ENCODE assay signal across 20 cellular contexts in genomic region chr3:152229692-152230091, GRCh38. TPM values are rescaled to one million over a fixed set of nuclear protein-coding genes. Genes with fewer than 3 reads are reported as not detected.
A peak's percentile ranks its signal among the peaks of the same experiment; 100 is the strongest.
DNase-seq lines count a peak whose midpoint lies in the region; ATAC-seq, FAIRE-seq and TF ChIP-seq lines count a peak whose summit lies in the region.
"Had no signal": no experiment of that assay in that cellular context is flagged by ENCODE, and none has a peak within 500 bp of the region (broad histone marks: within the 10 kb centered on the region; RNA-seq: fewer than 3 reads in every experiment).

No MANE protein-coding gene starts in this region.

- no peak overlapping the region for H3K4me2 ChIP-seq in HepG2 (ENCODE audit: low read depth, low read length)

- no peaks in the 10 kb centered on the region for H3K9me3 ChIP-seq in HepG2 (ENCODE audit: low read length)
- H3K9me3 ChIP-seq: BE2C, colonic mucosa, SJSA1 had no signal

- no peak for DNase-seq in WTC11 (ENCODE audit: low spot score)
- DNase-seq in erythroblast (lab: John Stamatoyannopoulos, UW) = peak; percentile 5 to 31
- DNase-seq in HepG2 (ENCODE audit: low spot score) = peak; percentile 18
- peak; percentile 36 for DNase-seq in renal cortical epithelial cell (ENCODE audit: low read depth)
- DNase-seq in T-helper 1 cell = no peak
- DNase-seq in dermis blood vessel endothelial cell = no peak
- DNase-seq: activated CD8-positive, alpha-beta T cell treated with anti-CD3 and anti-CD28 coated beads, Interleukin-2, amount 10 ng/mL, durations not matched to agents 7 days and 5 days; activated naive CD4-positive, alpha-beta T cell treated with anti-CD3 and anti-CD28 coated beads, Interleukin-2, amount 50 U/mL, for 16 hours; activated T-cell treated with anti-CD3 and anti-CD28 coated beads, Interleukin-2, amount 50 U/mL, for 4 hours; BE2C; colonic mucosa; EL; GM23248; NCI-H1092 treated with DMSO at 0.1 percent for 48 hours; NCI-H526 treated with DMSO at 0.1 percent for 48 hours had no signal

- H3K4me1 ChIP-seq in HepG2 (ENCODE audit: insufficient read depth, low read length) = no peaks in the 10 kb centered on the region
- H3K4me1 ChIP-seq: BE2C, colonic mucosa had no signal

- H3K4me3 Mint-ChIP-seq in WTC11 = no peak overlapping the region
- H3K4me3 Mint-ChIP-seq: activated CD8-positive, alpha-beta T cell treated with anti-CD3 and anti-CD28 coated beads, Interleukin-2, amount 10 ng/mL, durations not matched to agents 7 days and 5 days; activated T-cell treated with anti-CD3 and anti-CD28 coated beads, Interleukin-2, amount 50 U/mL, for 4 hours; stimulated activated naive CD8-positive, alpha-beta T cell treated with anti-CD3 and anti-CD28 coated beads, Interleukin-15, Interleukin-2, amounts not matched to agents 100 ng/mL and 50 ng/mL, for 24 hours; T-helper 2 cell treated with Interferon-gamma antibody and Interleukin-4, amounts not matched to agents 5 μg/mL and 100 μg/mL, for 36 hours had no signal

- no peak for TF ChIP-seq POLR2A in erythroblast (IDR thresholded peaks at IDR 0.05; ENCODE audit: low read length)
- no peak for TF ChIP-seq POLR2A in HepG2 (IDR thresholded peaks at IDR 0.05; ENCODE audit: insufficient read depth in 1 of 2, low read depth in 2 of 2, low read length in 2 of 2)

- POLR2A ChIA-PET in WTC11 (lab: Charles Lee) = no interaction called here
- POLR2A ChIA-PET in HepG2 (lab: Yijun Ruan, JAX) = no interaction called here

- no peaks in the 10 kb centered on the region for H3K27me3 ChIP-seq in HepG2 (ENCODE audit: control insufficient read depth in 1 of 2, insufficient read depth in 2 of 2, low read length in 2 of 2)
- H3K27me3 ChIP-seq: BE2C, colonic mucosa, SJSA1 had no signal

- ATAC-seq in WTC11 (peak; percentile 30; the same call in 1 of the 2 replicates), HepG2 (peak; percentile 60; the same call in 2 of the 3 replicates), GM19397 (IDR thresholded peaks at IDR 0.05; ENCODE audit: unreplicated experiment) (no peak)
- ATAC-seq in activated CD4-positive, CD25-positive, alpha-beta regulatory T cell treated with anti-CD3 and anti-CD28 coated beads, Interleukin-2, amount 50 U/mL, for 24 hours = no peak
- ATAC-seq: activated CD8-positive, alpha-beta T cell treated with anti-CD3 and anti-CD28 coated beads, Interleukin-2, amount 10 ng/mL, durations not matched to agents 7 days and 5 days; activated T-cell treated with anti-CD3 and anti-CD28 coated beads, Interleukin-2, amount 50 U/mL, for 4 hours had no signal

- H3K27ac Mint-ChIP-seq in WTC11 = no peak overlapping the region
- H3K27ac Mint-ChIP-seq: activated CD8-positive, alpha-beta T cell treated with anti-CD3 and anti-CD28 coated beads, Interleukin-2, amount 10 ng/mL, durations not matched to agents 7 days and 5 days; T-helper 2 cell treated with Interferon-gamma antibody and Interleukin-4, amounts not matched to agents 5 μg/mL and 100 μg/mL, for 36 hours had no signal

- CTCF ChIA-PET in WTC11 (lab: Charles Lee) (no interaction called here), HepG2 (lab: Yijun Ruan, JAX; ENCODE audit: low intra/inter-chr PET ratio, low total read pairs) (interaction anchor here (1.6 kb wide), 1 partner anchor 214 kb away, joined by 6 read pairs; no protein-coding TSS in a partner anchor)

- H3K27me3 Mint-ChIP-seq in WTC11 (ENCODE audit: low read depth) = no peaks in the 10 kb centered on the region
- H3K27me3 Mint-ChIP-seq: stimulated activated naive CD8-positive, alpha-beta T cell treated with anti-CD3 and anti-CD28 coated beads, Interleukin-15, Interleukin-2, amounts not matched to agents 100 ng/mL and 50 ng/mL, for 24 hours had no signal

- H2AFZ ChIP-seq in HepG2 (ENCODE audit: low read length) = no peak overlapping the region
- H2AFZ ChIP-seq: GM23248 had no signal

- no peaks in the 10 kb centered on the region for H3K79me2 ChIP-seq in HepG2 (ENCODE audit: insufficient read depth, low read length)

- WGBS in HepG2 (ENCODE audit: low lambda C conversion rate) = 33% methylated on average over 1 of the region's 1 CpG

- no peak for TF ChIP-seq RAD21 in HepG2 (CRISPR knock-in tag; IDR thresholded peaks at IDR 0.05)

- intact Hi-C loops in HepG2 (cut with micrococcal nuclease; ENCODE audit: unreplicated experiment) = loop anchor here (1.0 kb wide), 1 partner anchor 215 kb away; no protein-coding TSS in a partner anchor

- TF ChIP-seq EP300 in HepG2 (IDR thresholded peaks at IDR 0.05; ENCODE audit: low read depth in 2 of 2, low read length in 2 of 2) (no peak), HepG2 (CRISPR knock-in tag; IDR thresholded peaks at IDR 0.05; ENCODE audit: borderline replicate concordance) (no peak)

- in situ Hi-C loops in HepG2 (cut with HindIII; ENCODE audit: extremely low pct_ligation_motif_present, low pct_unique_long_range_greater_than_20kb) = no loop called here

- no peaks in the 10 kb centered on the region for H3K9me3 Mint-ChIP-seq in WTC11
- H3K9me3 Mint-ChIP-seq: activated T-cell treated with anti-CD3 and anti-CD28 coated beads, Interleukin-2, amount 50 U/mL, for 4 hours; stimulated activated naive CD8-positive, alpha-beta T cell treated with anti-CD3 and anti-CD28 coated beads, Interleukin-15, Interleukin-2, amounts not matched to agents 100 ng/mL and 50 ng/mL, for 24 hours had no signal

- no peaks in the 10 kb centered on the region for H3K4me1 Mint-ChIP-seq in WTC11

- no TSS peak for BruUV-seq in HepG2 (replicated peaks; lab: Mats Ljungman, UMichigan)

- no peak overlapping the region for H3K9ac ChIP-seq in HepG2 (ENCODE audit: insufficient read depth, low read depth, low read length)
- H3K9ac ChIP-seq: GM23248 had no signal

- H3K4me3 ChIP-seq in HepG2 (replicated peaks in 1 of 3; ENCODE audit: insufficient read depth in 1 of 3, low read depth in 2 of 3, low read length in 3 of 3) = no peak overlapping the region
- H3K4me3 ChIP-seq: colonic mucosa, GM23248, SJSA1 had no signal

- no peaks in the 10 kb centered on the region for H3K36me3 Mint-ChIP-seq in WTC11

- H4K20me1 ChIP-seq in HepG2 (ENCODE audit: insufficient read depth, low read length) = no peaks in the 10 kb centered on the region

- H3K36me3 ChIP-seq in HepG2 (replicated peaks in 1 of 2; ENCODE audit: control insufficient read depth in 1 of 2, insufficient read depth in 2 of 2, low read length in 2 of 2) = no peaks in the 10 kb centered on the region
- H3K36me3 ChIP-seq: BE2C, colonic mucosa, SJSA1 had no signal

- TF ChIP-seq CTCF in WTC11 (IDR thresholded peaks at IDR 0.05) (no peak), HepG2 (CRISPR knock-in tag; IDR thresholded peaks at IDR 0.05) (peak; percentile 51)

- FAIRE-seq in HepG2 (lab: Jason Lieb, UNC) = no peak

- no peak overlapping the region for H3K27ac ChIP-seq in HepG2 (ENCODE audit: extremely low read length, insufficient read depth, low read length)
- H3K27ac ChIP-seq: colonic mucosa, GM23248, SJSA1 had no signal

TF ChIP-seq in WTC11, 78 proteins besides CTCF, POLR2A, EP300 and RAD21 (continues in another document):
- TF ChIP-seq CDX4 (CRISPR knock-in tag; IDR thresholded peaks at IDR 0.05; ENCODE audit: borderline replicate concordance) (no peak), FOXP1 (CRISPR knock-in tag; IDR thresholded peaks at IDR 0.05; ENCODE audit: borderline replicate concordance) (no peak), PRRX2 (CRISPR knock-in tag; IDR thresholded peaks at IDR 0.05) (no peak)

RNA-seq across cellular contexts. Expression of gene MBNL1, which starts 39.0 kb away (rescaled TPM):
- total RNA-seq in WTC11 (2021) (16.0 to 20.4 TPM (median 17.8 TPM) in 3 replicates), HepG2 (2016; rRNA removed; fragmentation: Illumina TruSeq; extraction: Trizol) (55.4 TPM in 2 replicates), renal cortical epithelial cell (76.8 and 110 TPM in 2 replicates), dermis blood vessel endothelial cell (389 and 524 TPM in 2 replicates)
- total RNA-seq in HepG2 (2016; cell fraction: cytosol; rRNA removed; fragmentation: Illumina TruSeq; extraction: Trizol; ENCODE audit: low read depth) = 8.2 and 11.3 TPM in 2 replicates
- total RNA-seq in HepG2 (2016; cell fraction: insoluble cytoplasmic fraction; rRNA removed; fragmentation: Illumina TruSeq; extraction: Trizol) = 50.3 and 56.4 TPM in 2 replicates
- total RNA-seq in HepG2 (2016; cell fraction: membrane; rRNA removed; fragmentation: Illumina TruSeq; extraction: Trizol) = 19.1 and 21.6 TPM in 2 replicates
- total RNA-seq in HepG2 (2016; cell fraction: nucleus; rRNA removed; fragmentation: Illumina TruSeq; extraction: Trizol) = 106 and 117 TPM in 2 replicates
- polyA plus RNA-seq in HepG2 (2011; rRNA removed) = 19.3 and 27.1 TPM in 2 replicates
- 23.1 and 24.2 TPM in 2 replicates for polyA plus RNA-seq in HepG2 (2011; cell fraction: cytosol; rRNA removed)
- 28.6 and 31.4 TPM in 2 replicates for polyA plus RNA-seq in HepG2 (2011; cell fraction: nucleus; rRNA removed)
- polyA plus RNA-seq in HepG2 (2012) = 16.4 and 17.7 TPM in 2 replicates
- polyA plus RNA-seq in HepG2 (2016; cell fraction: cytosol; fragmentation: Illumina TruSeq; extraction: Trizol; ENCODE audit: low read depth) = 1.4 and 1.5 TPM in 2 replicates
- polyA plus RNA-seq in HepG2 (2016; cell fraction: insoluble cytoplasmic fraction; fragmentation: Illumina TruSeq; extraction: Trizol; ENCODE audit: low read depth) = 35.7 and 36.6 TPM in 2 replicates
- polyA plus RNA-seq in HepG2 (2016; cell fraction: membrane; fragmentation: Illumina TruSeq; extraction: Trizol; ENCODE audit: low read depth) = 6.8 TPM in 2 replicates
- 41.8 and 44.0 TPM in 2 replicates for polyA plus RNA-seq in HepG2 (2016; cell fraction: nucleus; fragmentation: Illumina TruSeq; extraction: Trizol; ENCODE audit: insufficient read depth, low read depth)
- 130 and 203 TPM in 2 replicates for polyA minus RNA-seq in HepG2 (2011; rRNA and poly(A)+ RNA removed; ENCODE audit: low replicate concordance)
- 59.9 and 63.4 TPM in 2 replicates for polyA minus RNA-seq in HepG2 (2011; cell fraction: cytosol; rRNA and poly(A)+ RNA removed)
- 167 and 169 TPM in 2 replicates for polyA minus RNA-seq in HepG2 (2011; cell fraction: nucleus; rRNA and poly(A)+ RNA removed)

Comparison
In these comparisons a context has a peak if more than half of its experiments do, and no peak if none do; other contexts are left out.
1. ATAC-seq: peak in WTC11 (single experiment) and HepG2 (single experiment); none in GM19397 (single experiment) and activated CD4-positive, CD25-positive, alpha-beta regulatory T cell treated with anti-CD3 and anti-CD28 coated beads, Interleukin-2, amount 50 U/mL, for 24 hours (0 of 2).
2. DNase-seq: peak in erythroblast (2 of 2), HepG2 (single experiment) and renal cortical epithelial cell (single experiment); none in WTC11 (single experiment), T-helper 1 cell (0 of 5) and dermis blood vessel endothelial cell (single experiment).
3. Of the 50 proteins assayed by ChIP-seq in both HepG2 and WTC11: peak only in HepG2: CTCF; only in WTC11: none; in both: none; in neither: 49.